22 cellular contexts compared by ENCODE assay signal in genomic region chr5:3584724-3585531, GRCh38.
"Had no signal": no experiment of that assay in that cellular context is flagged by ENCODE, and none has a peak within 500 bp of the region (broad histone marks: within the 10 kb centered on the region; RNA-seq: fewer than 3 reads in every experiment).

No MANE protein-coding gene starts in this region.

- H3K27ac ChIP-seq: colonic mucosa, Peyer's patch, SK-N-MC, VCaP had no signal

- H3K4me3 ChIP-seq: colonic mucosa, MG63, Peyer's patch, SK-N-MC had no signal

- DNase-seq: activated CD4-positive, alpha-beta memory T cell treated with anti-CD3 and anti-CD28 coated beads, Interleukin-2, amount 10 ng/mL, durations not matched to agents 7 days and 5 days; activated CD4-positive, alpha-beta T cell treated with anti-CD3 and anti-CD28 coated beads for 36 hours; activated CD4-positive, alpha-beta T cell treated with anti-CD3 and anti-CD28 coated beads, Interleukin-2, amount 50 U/mL, for 1 hour; activated gamma-delta T cell; activated naive CD4-positive, alpha-beta T cell treated with anti-CD3 and anti-CD28 coated beads for 36 hours; activated naive CD8-positive, alpha-beta T cell treated with anti-CD3 and anti-CD28 coated beads for 36 hours; activated T-cell treated with anti-CD3 and anti-CD28 coated beads for 4 hours; activated T-cell treated with anti-CD3 and anti-CD28 coated beads, Interleukin-2, amount 50 U/mL, for 48 hours; colonic mucosa; MG63; MV-4-11; NCI-H146; NCI-H187 treated with DMSO at 0.1 percent for 48 hours; NCI-H2081 treated with DMSO at 0.1 percent for 48 hours; NCI-H446 treated with DMSO at 0.1 percent for 48 hours; NCI-H526 treated with DMSO at 0.1 percent for 48 hours; Peyer's patch; T-cell; T-helper 2 cell had no signal

- H3K9me3 ChIP-seq: colonic mucosa, MG63, Peyer's patch had no signal

- H3K27me3 ChIP-seq: colonic mucosa, Peyer's patch had no signal

- H3K36me3 ChIP-seq: colonic mucosa, MG63, Peyer's patch had no signal

- H3K4me1 ChIP-seq: colonic mucosa, Peyer's patch had no signal

- ATAC-seq: activated CD4-positive, alpha-beta T cell treated with anti-CD3 and anti-CD28 coated beads for 36 hours; activated T-helper 17 cell treated with anti-CD3 and anti-CD28 coated beads, Interleukin-2, amount 50 U/mL, for 72 hours; T-cell had no signal
